In genomic region chr1:229456016-229456415, GRCh38 we compare ENCODE assay signal across 21 cellular contexts. TPM values are rescaled to one million over a fixed set of nuclear protein-coding genes. Genes with fewer than 3 reads are reported as not detected.
A peak's percentile ranks its signal among the peaks of the same experiment; 100 is the strongest.
DNase-seq lines count a peak whose midpoint lies in the region; ATAC-seq, FAIRE-seq and TF ChIP-seq lines count a peak whose summit lies in the region.
"Had no signal": no experiment of that assay in that cellular context is flagged by ENCODE, and none has a peak within 500 bp of the region (broad histone marks: within the 10 kb centered on the region; RNA-seq: fewer than 3 reads in every experiment).

No MANE protein-coding gene starts in this region.

- H2AFZ ChIP-seq in DND-41 (ENCODE audit: low read depth, low read length) (no peak overlapping the region), fibroblast of lung (ENCODE audit: low read length) (no peak overlapping the region), osteoblast (ENCODE audit: low read length) (no peak overlapping the region)

- no peaks in the 10 kb centered on the region for H4K20me1 ChIP-seq in DND-41 (ENCODE audit: insufficient read depth, low read length)
- H4K20me1 ChIP-seq in fibroblast of lung (ENCODE audit: control insufficient read depth, extremely low read depth, insufficient read depth, low read length) = no peaks in the 10 kb centered on the region
- no peaks in the 10 kb centered on the region for H4K20me1 ChIP-seq in osteoblast (ENCODE audit: insufficient read depth, low read length)

- H3K9ac ChIP-seq in DND-41 (ENCODE audit: low read depth, low read length) (no peak overlapping the region), fibroblast of lung (ENCODE audit: insufficient read depth, low read length) (no peak overlapping the region)

- H3K27ac ChIP-seq in DND-41 (ENCODE audit: low read length) (no peak overlapping the region), fibroblast of lung (ENCODE audit: insufficient read depth, low read length) (no peak overlapping the region), osteoblast (ENCODE audit: low read depth, low read length) (no peak overlapping the region)
- H3K27ac ChIP-seq: A549, HL-60 had no signal

- peaks cover 83% of the 10 kb centered on the region for H3K36me3 ChIP-seq in DND-41 (ENCODE audit: insufficient read depth, low read length)
- no peaks in the 10 kb centered on the region for H3K36me3 ChIP-seq in fibroblast of lung (ENCODE audit: control insufficient read depth, insufficient read depth, low read length)
- peaks cover 16% of the 10 kb centered on the region for H3K36me3 ChIP-seq in osteoblast (ENCODE audit: insufficient read depth, low read length)

- H3K4me2 ChIP-seq in DND-41 (ENCODE audit: insufficient read depth, low read length) = no peak overlapping the region
- H3K4me2 ChIP-seq in fibroblast of lung (ENCODE audit: extremely low read depth, insufficient read depth, low read length) = no peak overlapping the region
- no peak overlapping the region for H3K4me2 ChIP-seq in osteoblast (ENCODE audit: insufficient read depth, low read length)
- H3K4me2 ChIP-seq: A549 had no signal

- no peak for DNase-seq in DND-41
- peak; percentile 24 for DNase-seq in HCEC 1CT
- peak; percentile 13 for DNase-seq in RPMI7951 (ENCODE audit: low read depth)
- peak; percentile 18 to 29 for DNase-seq in fibroblast of lung (ENCODE audit: low read depth in 2 of 2)
- DNase-seq in G401 (ENCODE audit: low spot score) = no peak
- no peak for DNase-seq in HTR-8/SVneo (ENCODE audit: insufficient read length, low spot score)
- no peak for DNase-seq in osteoblast (ENCODE audit: insufficient read length, low spot score, missing footprints)
- DNase-seq in posterior cingulate gyrus = no peak
- DNase-seq: C1 segment of cervical spinal cord; NCI-H1092; NCI-H1694; NCI-H2227 treated with DMSO at 0.1 percent for 48 hours; NCI-H526; NK-92 treated with Interleukin-12 subunit alpha and Interleukin-12 subunit beta, amount 100 ng/mL, for 24 hours; RPMI8226; SIG-M5 had no signal

- intact Hi-C loops in posterior cingulate gyrus (cut with DNase I) = no loop called here

- in situ Hi-C loops in G401 (cut with HindIII; ENCODE audit: low sequenced_read_pairs) = loop anchor here (25.0 kb wide), 1 partner anchor 194 kb away; the partner anchor contains the start of gene RAB4A

- FAIRE-seq in HTR-8/SVneo (lab: Jason Lieb, UNC) = no peak
- FAIRE-seq: A549, K562 had no signal

- H3K79me2 ChIP-seq in DND-41 (ENCODE audit: insufficient read depth, low read length) (no peaks in the 10 kb centered on the region), fibroblast of lung (ENCODE audit: control insufficient read depth, insufficient read depth, low read length) (no peaks in the 10 kb centered on the region), osteoblast (ENCODE audit: insufficient read depth, low read length) (no peaks in the 10 kb centered on the region)

- H3K4me1 ChIP-seq in DND-41 (ENCODE audit: insufficient read depth, low read length) = no peaks in the 10 kb centered on the region
- no peaks in the 10 kb centered on the region for H3K4me1 ChIP-seq in fibroblast of lung (ENCODE audit: control insufficient read depth, extremely low read depth, insufficient read depth, low read length)
- no peaks in the 10 kb centered on the region for H3K4me1 ChIP-seq in osteoblast (ENCODE audit: insufficient read depth, low read length)
- H3K4me1 ChIP-seq: A549, HAP-1 had no signal

- TF ChIP-seq CTCF in DND-41 (IDR thresholded peaks at IDR 0.05; ENCODE audit: borderline replicate concordance, extremely low read depth, low read length, poor library complexity, severe bottlenecking) (no peak), fibroblast of lung (conservative IDR thresholded peaks at IDR 0.05 in 1 of 2, IDR thresholded peaks at IDR 0.05 in 1 of 2; ENCODE audit: low read depth in 1 of 2, low read length in 2 of 2) (no peak), osteoblast (IDR thresholded peaks at IDR 0.05; ENCODE audit: extremely low read depth, low read depth, low read length) (no peak)

- peak; percentile 35; the same call in 2 of the 3 replicates for ATAC-seq in DND-41 (ENCODE audit: insufficient read depth, low read depth)
- ATAC-seq: A549, K562 had no signal

- H3K4me3 ChIP-seq in DND-41 (ENCODE audit: low read depth in 1 of 2, low read length in 2 of 2) (no peak overlapping the region), fibroblast of lung (replicated peaks in 1 of 4; ENCODE audit: control extremely low read depth in 1 of 4, insufficient read depth in 1 of 4, low read depth in 3 of 4, low read length in 4 of 4) (no peak overlapping the region), osteoblast (ENCODE audit: insufficient read depth, low read length) (no peak overlapping the region)
- H3K4me3 ChIP-seq: A549, HAP-1, K562 had no signal

- H3K27me3 ChIP-seq in DND-41 (ENCODE audit: insufficient read depth, low read length, poor library complexity) (no peaks in the 10 kb centered on the region), fibroblast of lung (ENCODE audit: control insufficient read depth, insufficient read depth, low read length) (no peaks in the 10 kb centered on the region), osteoblast (ENCODE audit: insufficient read depth, low read length) (no peaks in the 10 kb centered on the region)

- no peaks in the 10 kb centered on the region for H3K9me3 ChIP-seq in DND-41 (ENCODE audit: insufficient read depth, low read length, severe bottlenecking)
- H3K9me3 ChIP-seq in fibroblast of lung (ENCODE audit: control insufficient read depth, insufficient read depth, low read depth, low read length) = no peaks in the 10 kb centered on the region
- no peaks in the 10 kb centered on the region for H3K9me3 ChIP-seq in osteoblast (ENCODE audit: low read depth, low read length)
- H3K9me3 ChIP-seq: A549, HAP-1 had no signal

RNA-seq across cellular contexts. Expression of gene ACTA1, which starts 22.1 kb away (rescaled TPM):
- total RNA-seq in RPMI7951 (2014; rRNA removed; shearing (Covaris generic)) = not detected in 2 replicates
- not detected in 2 replicates for total RNA-seq in fibroblast of lung
- polyA plus RNA-seq in fibroblast of lung = 0.06 TPM in 1 of 2 replicates, not detected in the other
- not detected in 2 replicates for polyA plus RNA-seq in fibroblast of lung (2012)
- polyA minus RNA-seq in fibroblast of lung (ENCODE audit: low replicate concordance) = not detected in 2 replicates
- not detected in 2 replicates for total RNA-seq in G401 (2014; rRNA removed; shearing (Covaris generic))
- total RNA-seq in osteoblast = not detected in 2 replicates
- total RNA-seq: OCI-LY7 had no signal

RNA-seq across cellular contexts. Expression of gene NUP133, which starts 52.1 kb away (rescaled TPM):
- total RNA-seq in RPMI7951 (2014; rRNA removed; shearing (Covaris generic)) = 33.1 and 33.2 TPM in 2 replicates
- total RNA-seq in fibroblast of lung (31.9 and 35.2 TPM in 2 replicates), osteoblast (35.1 and 35.4 TPM in 2 replicates)
- polyA plus RNA-seq in fibroblast of lung = 18.0 and 20.8 TPM in 2 replicates
- polyA plus RNA-seq in fibroblast of lung (2012) = 13.9 and 15.2 TPM in 2 replicates
- polyA minus RNA-seq in fibroblast of lung (ENCODE audit: low replicate concordance) = 7.1 and 14.6 TPM in 2 replicates
- total RNA-seq in G401 (2014; rRNA removed; shearing (Covaris generic)) = 40.2 and 51.4 TPM in 2 replicates

Comparison
In these comparisons a context has a peak if more than half of its experiments do, and no peak if none do; other contexts are left out.
1. DNase-seq: peak in HCEC 1CT (single experiment), RPMI7951 (single experiment) and fibroblast of lung (2 of 2); none in DND-41 (single experiment), G401 (single experiment), HTR-8/SVneo (single experiment), osteoblast (single experiment) and posterior cingulate gyrus (0 of 10).